ENCODE assay signal across 27 cellular contexts in genomic region chr3:119485563-119485962, GRCh38.
"Had no signal": no experiment of that assay in that cellular context is flagged by ENCODE, and none has a peak within 500 bp of the region (broad histone marks: within the 10 kb centered on the region; RNA-seq: fewer than 3 reads in every experiment).

No MANE protein-coding gene starts in this region.

- H3K4me3 ChIP-seq: esophagus squamous epithelium, gastroesophageal sphincter had no signal

- H3K27me3 Mint-ChIP-seq: activated CD4-positive, alpha-beta memory T cell treated with anti-CD3 and anti-CD28 coated beads, Interleukin-2, amount 10 ng/mL, durations not matched to agents 7 days and 5 days; activated CD4-positive, alpha-beta T cell treated with anti-CD3 and anti-CD28 coated beads, Interleukin-2, amount 10 ng/mL, durations not matched to agents 7 days and 5 days; activated naive CD4-positive, alpha-beta T cell treated with anti-CD3 and anti-CD28 coated beads, Interleukin-2, amount 10 ng/mL, durations not matched to agents 7 days and 5 days; activated naive CD8-positive, alpha-beta T cell had no signal

- H3K4me1 ChIP-seq: gastroesophageal sphincter had no signal

- H3K9me3 Mint-ChIP-seq: activated CD4-positive, alpha-beta memory T cell treated with anti-CD3 and anti-CD28 coated beads, Interleukin-2, amount 10 ng/mL, durations not matched to agents 7 days and 5 days; activated CD4-positive, alpha-beta T cell treated with anti-CD3 and anti-CD28 coated beads, Interleukin-2, amount 10 ng/mL, durations not matched to agents 7 days and 5 days; activated naive CD4-positive, alpha-beta T cell treated with anti-CD3 and anti-CD28 coated beads, Interleukin-2, amount 10 ng/mL, durations not matched to agents 7 days and 5 days; activated T-cell treated with anti-CD3 and anti-CD28 coated beads, Interleukin-2, amount 50 U/mL, for 4 hours; activated T-helper 1 cell treated with anti-CD3 and anti-CD28 coated beads, Interleukin-12 subunit alpha, Interleukin-12 subunit beta, Interleukin-2, Interleukin-4 antibody, amounts not matched to agents 30 ng/mL and 10 ng/mL and 1 ng/mL, durations not matched to agents 14 hours and 24 hours and 36 hours; activated T-helper 2 cell treated with anti-CD3 and anti-CD28 coated beads, Interferon-gamma antibody, Interleukin-2, Interleukin-4, amounts not matched to agents 10 μg/mL and 5 μg/mL and 100 μg/mL, durations not matched to agents 14 hours and 24 hours and 36 hours had no signal

- H3K27ac Mint-ChIP-seq: activated CD4-positive, alpha-beta memory T cell treated with anti-CD3 and anti-CD28 coated beads, Interleukin-2, amount 10 ng/mL, durations not matched to agents 7 days and 5 days; activated CD4-positive, alpha-beta T cell treated with anti-CD3 and anti-CD28 coated beads, Interleukin-2, amount 10 ng/mL, durations not matched to agents 7 days and 5 days; activated naive CD4-positive, alpha-beta T cell treated with anti-CD3 and anti-CD28 coated beads, Interleukin-2, amount 10 ng/mL, durations not matched to agents 7 days and 5 days; activated naive CD8-positive, alpha-beta T cell; activated T-helper 1 cell treated with anti-CD3 and anti-CD28 coated beads, Interleukin-12 subunit alpha, Interleukin-12 subunit beta, Interleukin-2, Interleukin-4 antibody, amounts not matched to agents 30 ng/mL and 10 ng/mL and 1 ng/mL, durations not matched to agents 14 hours and 24 hours and 36 hours; activated T-helper 2 cell treated with anti-CD3 and anti-CD28 coated beads, Interferon-gamma antibody, Interleukin-2, Interleukin-4, amounts not matched to agents 10 μg/mL and 5 μg/mL and 100 μg/mL, durations not matched to agents 14 hours and 24 hours and 36 hours had no signal

- H3K9me3 ChIP-seq: esophagus squamous epithelium, gastroesophageal sphincter had no signal

- H3K4me3 Mint-ChIP-seq: activated CD4-positive, alpha-beta memory T cell treated with anti-CD3 and anti-CD28 coated beads, Interleukin-2, amount 10 ng/mL, durations not matched to agents 7 days and 5 days; activated CD4-positive, alpha-beta T cell treated with anti-CD3 and anti-CD28 coated beads, Interleukin-2, amount 10 ng/mL, durations not matched to agents 7 days and 5 days; activated naive CD4-positive, alpha-beta T cell treated with anti-CD3 and anti-CD28 coated beads, Interleukin-2, amount 10 ng/mL, durations not matched to agents 7 days and 5 days; activated naive CD8-positive, alpha-beta T cell; activated T-cell treated with anti-CD3 and anti-CD28 coated beads, Interleukin-2, amount 50 U/mL, for 4 hours; activated T-helper 1 cell treated with anti-CD3 and anti-CD28 coated beads, Interleukin-12 subunit alpha, Interleukin-12 subunit beta, Interleukin-2, Interleukin-4 antibody, amounts not matched to agents 30 ng/mL and 10 ng/mL and 1 ng/mL, durations not matched to agents 14 hours and 24 hours and 36 hours had no signal

- H3K4me1 Mint-ChIP-seq: activated CD4-positive, alpha-beta T cell treated with anti-CD3 and anti-CD28 coated beads, Interleukin-2, amount 10 ng/mL, durations not matched to agents 7 days and 5 days; activated naive CD4-positive, alpha-beta T cell treated with anti-CD3 and anti-CD28 coated beads, Interleukin-2, amount 10 ng/mL, durations not matched to agents 7 days and 5 days had no signal

- H3K27me3 ChIP-seq: brain microvascular endothelial cell, esophagus squamous epithelium, gastroesophageal sphincter had no signal

- ATAC-seq: activated T-cell treated with anti-CD3 and anti-CD28 coated beads, Interleukin-2, amount 50 U/mL, for 4 hours; gastroesophageal sphincter had no signal

- DNase-seq: activated CD4-positive, alpha-beta memory T cell treated with anti-CD3 and anti-CD28 coated beads, Interleukin-2, amount 10 ng/mL, durations not matched to agents 7 days and 5 days; activated CD4-positive, alpha-beta T cell treated with anti-CD3 and anti-CD28 coated beads for 4 hours; activated CD4-positive, alpha-beta T cell treated with anti-CD3 and anti-CD28 coated beads, Interleukin-2, amount 10 ng/mL, durations not matched to agents 7 days and 5 days; activated CD4-positive, alpha-beta T cell treated with anti-CD3 and anti-CD28 coated beads, Interleukin-2, amount 50 U/mL, for 4 hours; activated CD4-positive, CD25-positive, alpha-beta regulatory T cell; activated CD4-positive, CD25-positive, alpha-beta regulatory T cell treated with anti-CD3 and anti-CD28 coated beads, Interleukin-2, amount 50 U/mL, for 72 hours; activated CD8-positive, alpha-beta memory T cell treated with anti-CD3 and anti-CD28 coated beads, Interleukin-2, amount 50 U/mL, for 48 hours; activated effector memory CD4-positive, alpha-beta T cell treated with anti-CD3 and anti-CD28 coated beads, Interleukin-2, amount 50 U/mL, for 16 hours; activated naive CD4-positive, alpha-beta T cell treated with anti-CD3 and anti-CD28 coated beads, Interleukin-2, amount 10 ng/mL, durations not matched to agents 7 days and 5 days; activated T-cell treated with anti-CD3 and anti-CD28 coated beads for 4 hours; activated T-cell treated with anti-CD3 and anti-CD28 coated beads, Interleukin-2, amount 50 U/mL, for 4 hours; amniotic stem cell; anterior cingulate cortex; brain microvascular endothelial cell; caudate nucleus; cortex of kidney; dermis blood vessel endothelial cell; effector CD8-positive, alpha-beta T cell; esophagus squamous epithelium; foreskin melanocyte; head of caudate nucleus; T-helper 2 cell had no signal

- H3K27ac ChIP-seq: brain microvascular endothelial cell, epithelial cell of prostate, esophagus squamous epithelium, gastroesophageal sphincter had no signal
